Comparison of ENCODE assay signal across 1 cellular context in the genomic region with DNA sequence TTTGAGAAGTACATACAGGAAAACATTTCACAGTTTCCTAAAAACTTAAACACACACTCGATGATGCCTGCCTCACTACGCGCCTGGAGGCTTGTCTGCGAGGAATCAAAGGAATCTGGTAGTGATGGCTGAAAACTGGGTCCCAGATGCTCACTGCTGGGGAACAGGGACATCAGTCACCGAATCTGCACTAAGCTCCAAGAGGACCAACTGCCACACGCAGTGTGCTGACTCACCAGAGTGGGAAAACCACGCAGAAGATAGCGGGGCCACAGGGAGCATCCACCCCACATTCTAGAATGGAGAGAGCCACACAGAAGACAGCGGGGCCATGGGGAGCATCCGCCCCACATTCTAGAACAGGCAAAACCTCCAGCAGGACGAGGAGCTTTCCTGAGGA.
TF ChIP-seq lines count a peak whose summit lies in the region.

No MANE protein-coding gene starts in this region.

TF ChIP-seq in H1, 55 proteins besides CTCF, POLR2A, EP300 and RAD21:
- TF ChIP-seq CREB1 (IDR thresholded peaks at IDR 0.05) = no peak
- no peak for TF ChIP-seq POU5F1 (IDR thresholded peaks at IDR 0.05; ENCODE audit: low read depth, low read length)
- TF ChIP-seq SP2 (IDR thresholded peaks at IDR 0.05; ENCODE audit: low read length) = no peak
- no peak for TF ChIP-seq TEAD4 (IDR thresholded peaks at IDR 0.05; ENCODE audit: low read depth, low read length)
- TF ChIP-seq SIX5 (IDR thresholded peaks at IDR 0.05; ENCODE audit: low read depth, low read length) = no peak
